Comparison of ENCODE assay signal across 17 cellular contexts in genomic region chr2:69059731-69060290, GRCh38. TPM values are rescaled to one million over a fixed set of nuclear protein-coding genes. Genes with fewer than 3 reads are reported as not detected.
"Had no signal": no experiment of that assay in that cellular context is flagged by ENCODE, and none has a peak within 500 bp of the region (broad histone marks: within the 10 kb centered on the region; RNA-seq: fewer than 3 reads in every experiment).

No MANE protein-coding gene starts in this region.

- DNase-seq: activated B cell treated with CpG ODN at 0.5 μM for 24 hours; activated CD4-positive, alpha-beta T cell treated with anti-CD3 and anti-CD28 coated beads, Interleukin-2, amount 50 U/mL, for 1 hour; activated T-cell treated with anti-CD3 and anti-CD28 coated beads for 4 hours; amygdala; caudate nucleus; colonic mucosa; hypothalamus; midbrain; naive thymus-derived CD4-positive, alpha-beta T cell; stimulated activated CD4-positive, alpha-beta T cell treated with anti-CD3 and anti-CD28 coated beads, Interleukin-2, amount 100 ng/mL, for 24 hours; stimulated activated naive B cell treated with anti-CD40 and anti-IgM and Interleukin-4, amounts not matched to agents 10 μg/mL and 1 μg/mL and 100 μg/mL, for 72 hours had no signal

- H3K27ac Mint-ChIP-seq: activated B cell treated with CpG ODN at 0.5 μM for 24 hours; activated naive CD4-positive, alpha-beta T cell treated with anti-CD3 and anti-CD28 coated beads, Interleukin-2, amount 50 U/mL, for 24 hours; naive thymus-derived CD4-positive, alpha-beta T cell; stimulated activated naive B cell treated with anti-CD40 and anti-IgM and Interleukin-4, amounts not matched to agents 10 μg/mL and 1 μg/mL and 100 μg/mL, for 72 hours; T-helper 1 cell treated with Interleukin-12 subunit alpha and Interleukin-12 subunit beta and Interleukin-4 antibody, amounts not matched to agents 30 μg/mL and 1 μg/mL, for 36 hours had no signal

- H3K9me3 ChIP-seq: colonic mucosa, neutrophil, tibial nerve had no signal

- H3K4me1 Mint-ChIP-seq: activated B cell treated with CpG ODN at 0.5 μM for 24 hours; activated naive CD4-positive, alpha-beta T cell treated with anti-CD3 and anti-CD28 coated beads, Interleukin-2, amount 50 U/mL, for 24 hours; stimulated activated naive B cell treated with anti-CD40 and anti-IgM and Interleukin-4, amounts not matched to agents 10 μg/mL and 1 μg/mL and 100 μg/mL, for 72 hours had no signal

- H3K4me3 Mint-ChIP-seq: activated B cell treated with CpG ODN at 0.5 μM for 24 hours; activated naive CD4-positive, alpha-beta T cell treated with anti-CD3 and anti-CD28 coated beads, Interleukin-2, amount 50 U/mL, for 24 hours; naive thymus-derived CD4-positive, alpha-beta T cell; stimulated activated naive B cell treated with anti-CD40 and anti-IgM and Interleukin-4, amounts not matched to agents 10 μg/mL and 1 μg/mL and 100 μg/mL, for 72 hours; T-helper 1 cell treated with Interleukin-12 subunit alpha and Interleukin-12 subunit beta and Interleukin-4 antibody, amounts not matched to agents 30 μg/mL and 1 μg/mL, for 36 hours had no signal

- H3K4me3 ChIP-seq: colonic mucosa, lung, tibial nerve had no signal

- H3K27me3 ChIP-seq: colonic mucosa, neutrophil, tibial nerve had no signal

- H3K27ac ChIP-seq: colonic mucosa, neutrophil, tibial nerve had no signal

- ATAC-seq: naive thymus-derived CD4-positive, alpha-beta T cell; SK-N-SH treated with all-trans-retinoic acid at 6 μM for 48 hours; stimulated activated naive B cell treated with anti-CD40 and anti-IgM and Interleukin-4, amounts not matched to agents 10 μg/mL and 1 μg/mL and 100 μg/mL, for 72 hours had no signal

- H3K36me3 ChIP-seq: colonic mucosa, neutrophil, tibial nerve had no signal

- H3K4me1 ChIP-seq: colonic mucosa had no signal

- H3K36me3 Mint-ChIP-seq: activated naive CD4-positive, alpha-beta T cell treated with anti-CD3 and anti-CD28 coated beads, Interleukin-2, amount 50 U/mL, for 24 hours; naive thymus-derived CD4-positive, alpha-beta T cell; stimulated activated naive B cell treated with anti-CD40 and anti-IgM and Interleukin-4, amounts not matched to agents 10 μg/mL and 1 μg/mL and 100 μg/mL, for 72 hours had no signal

RNA-seq across cellular contexts. Expression of gene ANTXR1, which starts 46.8 kb away (rescaled TPM):
- total RNA-seq: activated B cell treated with CpG ODN at 0.5 μM for 24 hours; naive thymus-derived CD4-positive, alpha-beta T cell had no signal
